In genomic region chr14:55454264-55455151, GRCh38 we compare ENCODE assay signal across 9 cellular contexts. TPM values are rescaled to one million over a fixed set of nuclear protein-coding genes. Genes with fewer than 3 reads are reported as not detected.
DNase-seq lines count a peak whose midpoint lies in the region; ATAC-seq lines count a peak whose summit lies in the region.
"Had no signal": no experiment of that assay in that cellular context is flagged by ENCODE, and none has a peak within 500 bp of the region (broad histone marks: within the 10 kb centered on the region; RNA-seq: fewer than 3 reads in every experiment).

No MANE protein-coding gene starts in this region.

- no peak for ATAC-seq in HG03460 (IDR thresholded peaks at IDR 0.05; ENCODE audit: unreplicated experiment)
- no peak for ATAC-seq in HG03354 (IDR thresholded peaks at IDR 0.05; ENCODE audit: poor library complexity, severe bottlenecking, unreplicated experiment)

- DNase-seq in HK-2 (ENCODE audit: unreplicated experiment) (peak; percentile 62), NCI-H510A (lab: John Stamatoyannopoulos, UW) (peak; percentile 73), cerebellar cortex (ENCODE audit: low spot score) (peak; percentile 42), mucosa of gallbladder (ENCODE audit: low spot score) (peak; percentile 40), GM19238 (ENCODE audit: insufficient read length, low spot score) (no peak), HuH-7.5 (ENCODE audit: low spot score) (no peak)

RNA-seq across cellular contexts. Expression of gene TBPL2, which starts 14.1 kb away (rescaled TPM):
- total RNA-seq in mucosa of gallbladder: not detected
- total RNA-seq: NCI-H460 had no signal

RNA-seq across cellular contexts. Expression of gene ATG14, which starts 42.9 kb away (rescaled TPM):
- 9.1 TPM for total RNA-seq in mucosa of gallbladder

Comparison
In these comparisons a context has a peak if more than half of its experiments do, and no peak if none do; other contexts are left out.
1. DNase-seq: peak in HK-2 (single experiment), NCI-H510A (single experiment), cerebellar cortex (single experiment) and mucosa of gallbladder (single experiment); none in GM19238 (single experiment) and HuH-7.5 (single experiment).